21 cellular contexts compared by ENCODE assay signal in genomic region chr1:155913969-155914757, GRCh38. TPM values are rescaled to one million over a fixed set of nuclear protein-coding genes. Genes with fewer than 3 reads are reported as not detected.
DNase-seq lines count a peak whose midpoint lies in the region; ATAC-seq and TF ChIP-seq lines count a peak whose summit lies in the region.
"Had no signal": no experiment of that assay in that cellular context is flagged by ENCODE, and none has a peak within 500 bp of the region (broad histone marks: within the 10 kb centered on the region; RNA-seq: fewer than 3 reads in every experiment).

No MANE protein-coding gene starts in this region.

- no peak for TF ChIP-seq RAD21 in SK-N-SH (IDR thresholded peaks at IDR 0.05; ENCODE audit: low read length)

- H3K36me3 ChIP-seq in SK-N-SH (replicated peaks in 1 of 2; ENCODE audit: control insufficient read depth in 1 of 2, insufficient read depth in 2 of 2, low read length in 1 of 2), result peaks cover 61 to 83% of the 10 kb centered on the region in 2 experiments
- peaks cover 79% of the 10 kb centered on the region for H3K36me3 ChIP-seq in mesodermal cell (ENCODE audit: control insufficient read depth, insufficient read depth, low read length)
- peaks cover 89% of the 10 kb centered on the region for H3K36me3 ChIP-seq in MG63

- DNase-seq in SK-N-SH (no peak), HCEC 1CT (peak; percentile 63), amniotic epithelial cell (ENCODE audit: low read depth) (peak; percentile 35), coronary artery (ENCODE audit: low spot score) (no peak), MG63 (no peak), NCI-H1092 treated with DMSO at 0.1 percent for 48 hours (lab: John Stamatoyannopoulos, UW) (no peak)
- DNase-seq: activated B cell treated with CpG ODN at 0.5 μM for 24 hours; activated naive CD4-positive, alpha-beta T cell treated with anti-CD3 and anti-CD28 coated beads, Interleukin-2, amount 10 ng/mL, durations not matched to agents 7 days and 5 days; central memory CD4-positive, alpha-beta T cell; endodermal cell; Kasumi-1; naive B cell; NCI-H1436 treated with DMSO at 0.1 percent for 48 hours; small intestine; T-helper 1 cell; upper lobe of left lung had no signal

- 80% methylated on average over 6 of the region's 6 CpGs for WGBS in SK-N-SH (ENCODE audit: low lambda C conversion rate)
- WGBS in mesodermal cell (ENCODE audit: insufficient coverage in 2 of 2), 2 experiments, result 83% methylated on average over 1 of the region's 6 CpGs; no CpG with 5 or more reads in 1 of the 2 experiments

- ATAC-seq in SK-N-SH treated with all-trans-retinoic acid at 6 μM for 48 hours, result no peak

- H3K27me3 ChIP-seq in SK-N-SH (ENCODE audit: insufficient read depth), result no peaks in the 10 kb centered on the region
- no peaks in the 10 kb centered on the region for H3K27me3 ChIP-seq in MG63
- H3K27me3 ChIP-seq: upper lobe of left lung had no signal

- H3K9me3 ChIP-seq in SK-N-SH (no peaks in the 10 kb centered on the region), mesodermal cell (ENCODE audit: control insufficient read depth, low read length) (no peaks in the 10 kb centered on the region), MG63 (no peaks in the 10 kb centered on the region)
- H3K9me3 ChIP-seq: upper lobe of left lung had no signal

- H3K4me2 ChIP-seq in SK-N-SH, result no peak overlapping the region

- H3K9me2 ChIP-seq in SK-N-SH, result no peaks in the 10 kb centered on the region

- CTCF ChIA-PET in SK-N-SH (lab: Yijun Ruan, JAX), result no interaction called here

- TF ChIP-seq CTCF in SK-N-SH (IDR thresholded peaks at IDR 0.05) (no peak), coronary artery (IDR thresholded peaks at IDR 0.05) (no peak)

- H3K27ac ChIP-seq in SK-N-SH (ENCODE audit: low read depth in 2 of 2, low read length in 1 of 2) (peak overlapping the region; percentile 2 to 70; a peak in 3 of 4 replicates), mesodermal cell (ENCODE audit: low read depth, low read length, severe bottlenecking) (peak overlapping the region; percentile 50), coronary artery (peak overlapping the region in 1 of 2 donors; percentile 39)

- no peaks in the 10 kb centered on the region for H4K20me1 ChIP-seq in SK-N-SH (ENCODE audit: insufficient read depth)

- no peak for TF ChIP-seq EP300 in SK-N-SH (IDR thresholded peaks at IDR 0.05; ENCODE audit: borderline replicate concordance in 1 of 2, low read depth in 1 of 2, low read length in 1 of 2)

- H3F3A ChIP-seq in SK-N-SH (replicated peaks; ENCODE audit: insufficient read depth), result peaks cover 78% of the 10 kb centered on the region

- H3K4me1 ChIP-seq in SK-N-SH (ENCODE audit: control insufficient read depth in 1 of 2, insufficient read depth in 2 of 2, low read depth in 1 of 2, low read length in 1 of 2) (peaks cover 0 to 8% of the 10 kb centered on the region in 2 experiments; a peak in 3 of 4 replicates), mesodermal cell (ENCODE audit: control insufficient read depth, insufficient read depth, low read length, poor library complexity, severe bottlenecking) (peaks cover 5% of the 10 kb centered on the region)

- no peak overlapping the region for H2AFZ ChIP-seq in SK-N-SH (ENCODE audit: low read depth)

- H3K4me3 ChIP-seq in SK-N-SH (ENCODE audit: low read depth in 2 of 2, low read length in 1 of 2), result no peak overlapping the region
- no peak overlapping the region for H3K4me3 ChIP-seq in mesodermal cell (ENCODE audit: extremely low read depth, insufficient read depth, low read length, poor library complexity, severe bottlenecking)
- H3K4me3 ChIP-seq in coronary artery, result no peak overlapping the region
- no peak overlapping the region for H3K4me3 ChIP-seq in MG63
- H3K4me3 ChIP-seq: upper lobe of left lung had no signal

- POLR2A ChIA-PET in SK-N-SH (lab: Yijun Ruan, JAX), result interaction anchor here (0.6 to 0.9 kb wide), 2 partner anchors 55 to 70 kb away, joined by 3 read pairs; partner anchors contain the start of gene SYT11

- H3K9ac ChIP-seq in SK-N-SH, result no peak overlapping the region

- H3K79me2 ChIP-seq in SK-N-SH (ENCODE audit: insufficient read depth), result peaks cover 32% of the 10 kb centered on the region

TF ChIP-seq in SK-N-SH, 30 proteins besides CTCF, POLR2A, EP300 and RAD21 (continues in another document):
- TF ChIP-seq MXI1 (IDR thresholded peaks at IDR 0.05; ENCODE audit: low read depth, low read length), result no peak
- no peak for TF ChIP-seq RFX5 (IDR thresholded peaks at IDR 0.05; ENCODE audit: low read length)
- no peak for TF ChIP-seq MEF2A (IDR thresholded peaks at IDR 0.05; ENCODE audit: borderline replicate concordance, low read depth)
- no peak for TF ChIP-seq ZBTB33 (IDR thresholded peaks at IDR 0.05; ENCODE audit: borderline replicate concordance, low read depth)
- no peak for TF ChIP-seq NRF1 (IDR thresholded peaks at IDR 0.05; ENCODE audit: low read depth, low read length)
- no peak for TF ChIP-seq SMC3 (IDR thresholded peaks at IDR 0.05; ENCODE audit: low read depth, low read length)

TF ChIP-seq in SK-N-SH treated with all-trans-retinoic acid at 6 μM for 48 hours, 23 proteins besides CTCF, POLR2A, EP300 and RAD21:
- TF ChIP-seq CSRNP3 (CRISPR knock-in tag; IDR thresholded peaks at IDR 0.05) (no peak), ZNF8 (CRISPR knock-in tag; IDR thresholded peaks at IDR 0.05) (no peak), ZC3H10 (CRISPR knock-in tag; IDR thresholded peaks at IDR 0.05) (no peak), ZFP3 (CRISPR knock-in tag; IDR thresholded peaks at IDR 0.05) (no peak), CREB5 (CRISPR knock-in tag; IDR thresholded peaks at IDR 0.05; ENCODE audit: low read depth) (no peak), TOX (CRISPR knock-in tag; IDR thresholded peaks at IDR 0.05; ENCODE audit: borderline replicate concordance) (no peak)
TF ChIP-seq in SK-N-SH treated with all-trans-retinoic acid at 6 μM for 48 hours: peak in this region for 0.

RNA-seq across cellular contexts. Expression of gene RIT1, which starts 3.0 kb away (rescaled TPM):
- 28.8 and 35.3 TPM in 2 replicates for polyA plus RNA-seq in SK-N-SH (2012; rRNA removed)
- polyA plus RNA-seq in SK-N-SH (2012; cell fraction: cytosol; rRNA removed), result 35.5 and 36.8 TPM in 2 replicates
- 18.0 and 29.0 TPM in 2 replicates for polyA plus RNA-seq in SK-N-SH (2012; cell fraction: nucleus; rRNA removed)
- polyA plus RNA-seq in mesodermal cell (2013, experiment 1 of 2), result 46.8 TPM
- polyA plus RNA-seq in mesodermal cell (2013, experiment 2 of 2), result 38.1 TPM
- total RNA-seq in MG63 (2014; rRNA removed; shearing (Covaris generic); ENCODE audit: low replicate concordance), result 43.4 and 54.6 TPM in 2 replicates

RNA-seq across cellular contexts. Expression of gene KHDC4, which starts 20.1 kb away (rescaled TPM):
- polyA plus RNA-seq in SK-N-SH (2012; rRNA removed), result 43.1 and 94.4 TPM in 2 replicates
- 24.6 and 27.2 TPM in 2 replicates for polyA plus RNA-seq in SK-N-SH (2012; cell fraction: cytosol; rRNA removed)
- polyA plus RNA-seq in SK-N-SH (2012; cell fraction: nucleus; rRNA removed), result 176 and 362 TPM in 2 replicates
- polyA plus RNA-seq in mesodermal cell (2013, experiment 1 of 2), result 37.3 TPM
- 39.6 TPM for polyA plus RNA-seq in mesodermal cell (2013, experiment 2 of 2)
- 26.0 and 32.1 TPM in 2 replicates for total RNA-seq in MG63 (2014; rRNA removed; shearing (Covaris generic); ENCODE audit: low replicate concordance)

RNA-seq across cellular contexts. Expression of gene RXFP4, which starts 27.3 kb away (rescaled TPM):
- polyA plus RNA-seq in SK-N-SH (2012; rRNA removed), result not detected in 2 replicates
- polyA plus RNA-seq in SK-N-SH (2012; cell fraction: cytosol; rRNA removed), result not detected in 2 replicates
- polyA plus RNA-seq in SK-N-SH (2012; cell fraction: nucleus; rRNA removed), result not detected in 2 replicates
- polyA plus RNA-seq in mesodermal cell (2013, experiment 1 of 2), result not detected
- not detected for polyA plus RNA-seq in mesodermal cell (2013, experiment 2 of 2)
- total RNA-seq in MG63 (2014; rRNA removed; shearing (Covaris generic); ENCODE audit: low replicate concordance), result not detected in 2 replicates
- total RNA-seq: A172, activated B cell treated with CpG ODN at 0.5 μM for 24 hours, endodermal cell, G401, lower leg skin, upper lobe of left lung had no signal

RNA-seq across cellular contexts. Expression of gene SYT11, which starts 54.8 kb away (rescaled TPM):
- 26.7 and 37.0 TPM in 2 replicates for polyA plus RNA-seq in SK-N-SH (2012; rRNA removed)
- 27.3 and 31.5 TPM in 2 replicates for polyA plus RNA-seq in SK-N-SH (2012; cell fraction: cytosol; rRNA removed)
- polyA plus RNA-seq in SK-N-SH (2012; cell fraction: nucleus; rRNA removed), result 18.5 and 34.6 TPM in 2 replicates
- polyA plus RNA-seq in mesodermal cell (2013, experiment 1 of 2), result 2.6 TPM
- polyA plus RNA-seq in mesodermal cell (2013, experiment 2 of 2), result 2.0 TPM
- total RNA-seq in MG63 (2014; rRNA removed; shearing (Covaris generic); ENCODE audit: low replicate concordance), result 47.9 and 48.6 TPM in 2 replicates

RNA-seq across cellular contexts. Expression of gene GON4L, which starts 57.1 kb away (rescaled TPM):
- 16.5 and 24.6 TPM in 2 replicates for polyA plus RNA-seq in SK-N-SH (2012; rRNA removed)
- polyA plus RNA-seq in SK-N-SH (2012; cell fraction: cytosol; rRNA removed), result 12.1 and 12.3 TPM in 2 replicates
- polyA plus RNA-seq in SK-N-SH (2012; cell fraction: nucleus; rRNA removed), result 59.9 and 75.9 TPM in 2 replicates
- 22.8 TPM for polyA plus RNA-seq in mesodermal cell (2013, experiment 1 of 2)
- 22.9 TPM for polyA plus RNA-seq in mesodermal cell (2013, experiment 2 of 2)
- total RNA-seq in MG63 (2014; rRNA removed; shearing (Covaris generic); ENCODE audit: low replicate concordance), result 11.6 and 15.6 TPM in 2 replicates

Comparison
In these comparisons a context has a peak if more than half of its experiments do, and no peak if none do; other contexts are left out.
1. DNase-seq: peak in HCEC 1CT (single experiment) and amniotic epithelial cell (single experiment); none in SK-N-SH (single experiment), coronary artery (single experiment), MG63 (single experiment) and NCI-H1092 treated with DMSO at 0.1 percent for 48 hours (single experiment).